Comparison of ENCODE assay signal across 8 cellular contexts in genomic region chr3:59425942-59426341, GRCh38.
DNase-seq lines count a peak whose midpoint lies in the region; ATAC-seq and TF ChIP-seq lines count a peak whose summit lies in the region.
"Had no signal": no experiment of that assay in that cellular context is flagged by ENCODE, and none has a peak within 500 bp of the region (broad histone marks: within the 10 kb centered on the region; RNA-seq: fewer than 3 reads in every experiment).

No MANE protein-coding gene starts in this region.

- no peak overlapping the region for H3K27ac Mint-ChIP-seq in activated CD8-positive, alpha-beta T cell treated with anti-CD3 and anti-CD28 coated beads, Interleukin-2, amount 10 ng/mL, durations not matched to agents 7 days and 5 days

- DNase-seq in activated CD8-positive, alpha-beta T cell treated with anti-CD3 and anti-CD28 coated beads, Interleukin-2, amount 10 ng/mL, durations not matched to agents 7 days and 5 days, result peak; percentile 39
- peak; percentile 44 for DNase-seq in epithelial cell of esophagus (ENCODE audit: low read depth)
- DNase-seq in stimulated activated naive CD8-positive, alpha-beta T cell treated with anti-CD3 and anti-CD28 coated beads, Interleukin-15, Interleukin-2, amounts not matched to agents 100 U/mL and 50 U/mL, for 24 hours, result peak; percentile 58
- no peak for DNase-seq in tibial nerve (ENCODE audit: low spot score in 2 of 2)
- DNase-seq in SJCRH30, result no peak
- DNase-seq: naive B cell had no signal

- H3K4me1 ChIP-seq in tibial nerve (no peaks in the 10 kb centered on the region), SJCRH30 (no peaks in the 10 kb centered on the region)

- no peak overlapping the region for H3K4me3 ChIP-seq in epithelial cell of esophagus (ENCODE audit: low read length)
- no peak overlapping the region for H3K4me3 ChIP-seq in tibial nerve
- H3K4me3 ChIP-seq in SJCRH30, result no peak overlapping the region

- H3K27me3 ChIP-seq in tibial nerve (no peaks in the 10 kb centered on the region), SJCRH30 (no peaks in the 10 kb centered on the region)

- TF ChIP-seq EP300 in tibial nerve (IDR thresholded peaks at IDR 0.05), result no peak

- POLR2A ChIA-PET in activated CD8-positive, alpha-beta T cell treated with anti-CD3 and anti-CD28 coated beads, Interleukin-2, amount 10 ng/mL, durations not matched to agents 7 days and 5 days (lab: Charles Lee), result interaction anchor here (1.2 kb wide), 1 partner anchor 18 kb away, joined by 3 read pairs; no protein-coding TSS in a partner anchor

- H3K36me3 ChIP-seq in tibial nerve, result no peaks in the 10 kb centered on the region
- no peaks in the 10 kb centered on the region for H3K36me3 ChIP-seq in SJCRH30

- peak; percentile 50 for ATAC-seq in HG03280 (IDR thresholded peaks at IDR 0.05; ENCODE audit: unreplicated experiment)
- ATAC-seq in activated CD8-positive, alpha-beta T cell treated with anti-CD3 and anti-CD28 coated beads, Interleukin-2, amount 10 ng/mL, durations not matched to agents 7 days and 5 days, result peak; percentile 37
- ATAC-seq in stimulated activated naive CD8-positive, alpha-beta T cell treated with anti-CD3 and anti-CD28 coated beads, Interleukin-15, Interleukin-2, amounts not matched to agents 100 U/mL and 50 U/mL, for 24 hours, result peak; percentile 66
- ATAC-seq in GM18511 (IDR thresholded peaks at IDR 0.05; ENCODE audit: unreplicated experiment), result no peak

- no peak overlapping the region for H3K4me3 Mint-ChIP-seq in activated CD8-positive, alpha-beta T cell treated with anti-CD3 and anti-CD28 coated beads, Interleukin-2, amount 10 ng/mL, durations not matched to agents 7 days and 5 days

- no peaks in the 10 kb centered on the region for H3K27me3 Mint-ChIP-seq in activated CD8-positive, alpha-beta T cell treated with anti-CD3 and anti-CD28 coated beads, Interleukin-2, amount 10 ng/mL, durations not matched to agents 7 days and 5 days (ENCODE audit: low read depth)
- H3K27me3 Mint-ChIP-seq: naive B cell had no signal

- TF ChIP-seq CTCF in epithelial cell of esophagus (IDR thresholded peaks at IDR 0.05; ENCODE audit: insufficient read depth, low read depth, low read length, missing control alignments) (no peak), tibial nerve (IDR thresholded peaks at IDR 0.05) (no peak)

- H3K9me3 ChIP-seq in tibial nerve (no peaks in the 10 kb centered on the region), SJCRH30 (replicated peaks) (no peaks in the 10 kb centered on the region)

- H3K9me3 Mint-ChIP-seq in activated CD8-positive, alpha-beta T cell treated with anti-CD3 and anti-CD28 coated beads, Interleukin-2, amount 10 ng/mL, durations not matched to agents 7 days and 5 days (ENCODE audit: insufficient read depth), result no peaks in the 10 kb centered on the region

- peaks cover 44% of the 10 kb centered on the region for H3K4me1 Mint-ChIP-seq in activated CD8-positive, alpha-beta T cell treated with anti-CD3 and anti-CD28 coated beads, Interleukin-2, amount 10 ng/mL, durations not matched to agents 7 days and 5 days (ENCODE audit: low read depth)

- 83 to 86% methylated on average over 5 of the region's 5 CpGs for WGBS in tibial nerve, 2 donors

- no peak for TF ChIP-seq POLR2A in tibial nerve (IDR thresholded peaks at IDR 0.05)

- CTCF ChIA-PET in activated CD8-positive, alpha-beta T cell treated with anti-CD3 and anti-CD28 coated beads, Interleukin-2, amount 10 ng/mL, durations not matched to agents 7 days and 5 days (lab: Charles Lee), result interaction anchor here (0.8 to 2.5 kb wide), 9 partner anchors 10 to 112 kb away, joined by 3 to 14 read pairs (median 5); no protein-coding TSS in a partner anchor

- no peaks in the 10 kb centered on the region for H3K36me3 Mint-ChIP-seq in activated CD8-positive, alpha-beta T cell treated with anti-CD3 and anti-CD28 coated beads, Interleukin-2, amount 10 ng/mL, durations not matched to agents 7 days and 5 days (ENCODE audit: low read depth)
- H3K36me3 Mint-ChIP-seq: naive B cell had no signal

- H3K27ac ChIP-seq in tibial nerve (no peak overlapping the region), SJCRH30 (no peak overlapping the region)

Comparison
In these comparisons a context has a peak if more than half of its experiments do, and no peak if none do; other contexts are left out.
1. DNase-seq: peak in activated CD8-positive, alpha-beta T cell treated with anti-CD3 and anti-CD28 coated beads, Interleukin-2, amount 10 ng/mL, durations not matched to agents 7 days and 5 days (single experiment), epithelial cell of esophagus (single experiment) and stimulated activated naive CD8-positive, alpha-beta T cell treated with anti-CD3 and anti-CD28 coated beads, Interleukin-15, Interleukin-2, amounts not matched to agents 100 U/mL and 50 U/mL, for 24 hours (single experiment); none in tibial nerve (0 of 2) and SJCRH30 (0 of 2).